Comparison of ENCODE assay signal across 8 cellular contexts in genomic region chr13:91284335-91284734, GRCh38.
"Had no signal": no experiment of that assay in that cellular context is flagged by ENCODE, and none has a peak within 500 bp of the region (broad histone marks: within the 10 kb centered on the region; RNA-seq: fewer than 3 reads in every experiment).

No MANE protein-coding gene starts in this region.

- ATAC-seq: GM12878 had no signal

- DNase-seq: GDM1, GF-D8 had no signal

- FAIRE-seq: G401.6, GM12878, GM12891, GM12892, GM18507, GM19239 had no signal

- H3K4me3 ChIP-seq: GM12878 had no signal
